In genomic region chr5:103119067-103119764, GRCh38 we compare ENCODE assay signal across 8 cellular contexts. TPM values are rescaled to one million over a fixed set of nuclear protein-coding genes. Genes with fewer than 3 reads are reported as not detected.
DNase-seq lines count a peak whose midpoint lies in the region; ATAC-seq and TF ChIP-seq lines count a peak whose summit lies in the region.

No MANE protein-coding gene starts in this region.

- H3K27me3 Mint-ChIP-seq in activated naive CD4-positive, alpha-beta T cell treated with anti-CD3 and anti-CD28 coated beads, Interleukin-2, amount 10 ng/mL, durations not matched to agents 7 days and 5 days, result no peaks in the 10 kb centered on the region

- H3K36me3 Mint-ChIP-seq in activated naive CD4-positive, alpha-beta T cell treated with anti-CD3 and anti-CD28 coated beads, Interleukin-2, amount 10 ng/mL, durations not matched to agents 7 days and 5 days, result peaks cover 14% of the 10 kb centered on the region

- peak overlapping the region; percentile 95 for H3K4me3 Mint-ChIP-seq in activated naive CD4-positive, alpha-beta T cell treated with anti-CD3 and anti-CD28 coated beads, Interleukin-2, amount 10 ng/mL, durations not matched to agents 7 days and 5 days

- TF ChIP-seq CTCF in fibroblast of mammary gland (conservative IDR thresholded peaks at IDR 0.05; ENCODE audit: control insufficient read depth, insufficient read depth, low read depth, low read length), result no peak

- H3K27ac Mint-ChIP-seq in activated naive CD4-positive, alpha-beta T cell treated with anti-CD3 and anti-CD28 coated beads, Interleukin-2, amount 10 ng/mL, durations not matched to agents 7 days and 5 days, result peak overlapping the region; percentile 99

- H3K4me1 Mint-ChIP-seq in activated naive CD4-positive, alpha-beta T cell treated with anti-CD3 and anti-CD28 coated beads, Interleukin-2, amount 10 ng/mL, durations not matched to agents 7 days and 5 days, result peaks cover 39% of the 10 kb centered on the region

- peak overlapping the region; percentile 92 for H3K4me3 ChIP-seq in fibroblast of mammary gland (ENCODE audit: control insufficient read depth, low read depth, low read length)

- ATAC-seq in HG02798 (IDR thresholded peaks at IDR 0.05; ENCODE audit: poor library complexity, unreplicated experiment), result no peak
- ATAC-seq in GM19395 (IDR thresholded peaks at IDR 0.05; ENCODE audit: unreplicated experiment), result no peak

- CTCF ChIA-PET in activated naive CD4-positive, alpha-beta T cell treated with anti-CD3 and anti-CD28 coated beads, Interleukin-2, amount 10 ng/mL, durations not matched to agents 7 days and 5 days (lab: Charles Lee), result interaction anchor here (1.5 to 1.6 kb wide), 2 partner anchors 363 to 528 kb away, joined by 3 to 4 read pairs; no protein-coding TSS in a partner anchor

- DNase-seq in activated naive CD4-positive, alpha-beta T cell treated with anti-CD3 and anti-CD28 coated beads, Interleukin-2, amount 10 ng/mL, durations not matched to agents 7 days and 5 days, result no peak
- no peak for DNase-seq in activated naive CD4-positive, alpha-beta T cell treated with Interleukin-2 at 50 U/mL for 16 hours
- DNase-seq in SW480 (ENCODE audit: low spot score) (peak; percentile 39), fibroblast of mammary gland (ENCODE audit: low read depth) (peak; percentile 17), renal cortical epithelial cell (ENCODE audit: low read depth) (peak; percentile 39), HPDE6-E6E7 (ENCODE audit: extremely low spot score) (no peak)

- no peaks in the 10 kb centered on the region for H3K9me3 Mint-ChIP-seq in activated naive CD4-positive, alpha-beta T cell treated with anti-CD3 and anti-CD28 coated beads, Interleukin-2, amount 10 ng/mL, durations not matched to agents 7 days and 5 days

RNA-seq across cellular contexts. Expression of gene GIN1, which starts 0.7 kb away (rescaled TPM):
- 11.0 and 11.3 TPM in 2 replicates for total RNA-seq in renal cortical epithelial cell

RNA-seq across cellular contexts. Expression of gene PPIP5K2, which starts 0.9 kb away (rescaled TPM):
- 43.1 and 54.4 TPM in 2 replicates for total RNA-seq in renal cortical epithelial cell

Comparison
In these comparisons a context has a peak if more than half of its experiments do, and no peak if none do; other contexts are left out.
1. DNase-seq: peak in SW480 (single experiment), fibroblast of mammary gland (single experiment) and renal cortical epithelial cell (single experiment); none in activated naive CD4-positive, alpha-beta T cell treated with anti-CD3 and anti-CD28 coated beads, Interleukin-2, amount 10 ng/mL, durations not matched to agents 7 days and 5 days (single experiment), activated naive CD4-positive, alpha-beta T cell treated with Interleukin-2 at 50 U/mL for 16 hours (single experiment) and HPDE6-E6E7 (single experiment).